ENCODE assay signal across 5 cellular contexts in genomic region chr11:44660535-44660934, GRCh38.
DNase-seq lines count a peak whose midpoint lies in the region; ATAC-seq, FAIRE-seq and TF ChIP-seq lines count a peak whose summit lies in the region.
"Not testable (repeated sequence)": the region's sequence is repeated elsewhere in the genome, so short reads cannot be mapped to it uniquely, and the experiment has no call there.

No MANE protein-coding gene starts in this region.

- not testable (repeated sequence) for H3K27ac Mint-ChIP-seq in T-helper 17 cell
- H3K27ac Mint-ChIP-seq in activated T-helper 17 cell treated with anti-CD3 and anti-CD28 coated beads, Interleukin-2, amount 50 U/mL, for 72 hours = peak overlapping the region; percentile 39
- peak overlapping the region; percentile 46 for H3K27ac Mint-ChIP-seq in stimulated activated effector memory CD8-positive, alpha-beta T cell treated with anti-CD3 and anti-CD28 coated beads, Interleukin-12 subunit alpha, Interleukin-12 subunit beta, amount 100 ng/mL, for 72 hours

- H3K9ac ChIP-seq in K562 (ENCODE audit: insufficient read depth in 1 of 2, low read depth in 2 of 2, low read length in 2 of 2) = not testable (repeated sequence)

- H3K36me3 Mint-ChIP-seq in T-helper 17 cell (ENCODE audit: low read depth); activated T-helper 17 cell treated with anti-CD3 and anti-CD28 coated beads, Interleukin-2, amount 50 U/mL, for 72 hours (ENCODE audit: low read depth); stimulated activated effector memory CD8-positive, alpha-beta T cell treated with anti-CD3 and anti-CD28 coated beads, Interleukin-12 subunit alpha, Interleukin-12 subunit beta, amount 100 ng/mL, for 72 hours: not testable (repeated sequence)

- POLR2A ChIA-PET in K562 (lab: Yijun Ruan, JAX) = interaction anchor here (0.6 kb wide), 1 partner anchor 407 kb away, joined by 4 read pairs; no protein-coding TSS in a partner anchor

- BruUV-seq in K562 (replicated peaks; lab: Mats Ljungman, UMichigan) = not testable (repeated sequence)

- not testable (repeated sequence) for ATAC-seq in T-helper 17 cell; activated T-helper 17 cell treated with anti-CD3 and anti-CD28 coated beads, Interleukin-2, amount 50 U/mL, for 72 hours (replicated peaks); K562; stimulated activated effector memory CD8-positive, alpha-beta T cell treated with anti-CD3 and anti-CD28 coated beads, Interleukin-12 subunit alpha, Interleukin-12 subunit beta, amount 100 ng/mL, for 72 hours

- TF ChIP-seq POLR2A in K562 (conservative IDR thresholded peaks at IDR 0.05) = not testable (repeated sequence)

- TF ChIP-seq EP300 in K562 (IDR thresholded peaks at IDR 0.05; ENCODE audit: low read length) = not testable (repeated sequence)

- not testable (repeated sequence) for H3K4me1 ChIP-seq in K562 (replicated peaks in 1 of 2; ENCODE audit: control insufficient read depth in 2 of 2, insufficient read depth in 2 of 2, low read length in 2 of 2)
- peaks cover 0 to 38% of the 10 kb centered on the region in 2 donors for H3K4me1 ChIP-seq in right atrium auricular region

- CTCF ChIA-PET in K562 (lab: Yijun Ruan, JAX; ENCODE audit: low intra/inter-chr PET ratio) = not testable (repeated sequence)

- TF ChIP-seq RAD21 in K562 (CRISPR knock-in tag; conservative IDR thresholded peaks at IDR 0.05 in 1 of 2, IDR thresholded peaks at IDR 0.05 in 1 of 2) = not testable (repeated sequence)

- DNase-seq in T-helper 17 cell; K562 (ENCODE audit: extremely low read depth in 1 of 4, low spot score in 3 of 4); right atrium auricular region (ENCODE audit: low spot score); stimulated activated effector memory CD8-positive, alpha-beta T cell treated with anti-CD3 and anti-CD28 coated beads, Interleukin-12 subunit alpha, Interleukin-12 subunit beta, amount 100 ng/mL, for 72 hours (ENCODE audit: low spot score in 2 of 2): not testable (repeated sequence)

- H3K36me3 ChIP-seq in K562 (ENCODE audit: control insufficient read depth, insufficient read depth, low read length); right atrium auricular region: not testable (repeated sequence)

- H3K27me3 ChIP-seq in K562 (ENCODE audit: control insufficient read depth in 2 of 2, insufficient read depth in 2 of 2, low read length in 2 of 2) = peaks cover 0 to 16% of the 10 kb centered on the region in 2 experiments; a peak in 2 of 5 replicates
- not testable (repeated sequence) for H3K27me3 ChIP-seq in right atrium auricular region

- peaks cover 26% of the 10 kb centered on the region for H3K4me1 Mint-ChIP-seq in T-helper 17 cell
- H3K4me1 Mint-ChIP-seq in activated T-helper 17 cell treated with anti-CD3 and anti-CD28 coated beads, Interleukin-2, amount 50 U/mL, for 72 hours = peaks cover 21% of the 10 kb centered on the region
- H3K4me1 Mint-ChIP-seq in stimulated activated effector memory CD8-positive, alpha-beta T cell treated with anti-CD3 and anti-CD28 coated beads, Interleukin-12 subunit alpha, Interleukin-12 subunit beta, amount 100 ng/mL, for 72 hours = peaks cover 17% of the 10 kb centered on the region

- H3K27me3 Mint-ChIP-seq in T-helper 17 cell; activated T-helper 17 cell treated with anti-CD3 and anti-CD28 coated beads, Interleukin-2, amount 50 U/mL, for 72 hours: not testable (repeated sequence)

- H3K79me2 ChIP-seq in K562 (ENCODE audit: control insufficient read depth, insufficient read depth, low read length) = not testable (repeated sequence)

- intact Hi-C loops in K562 (cut with micrococcal nuclease) = not testable (repeated sequence)

- not testable (repeated sequence) for H3K9me1 ChIP-seq in K562 (ENCODE audit: control insufficient read depth, insufficient read depth, low read length)

- 2% methylated on average over 3 of the region's 3 CpGs for WGBS in K562 (ENCODE audit: insufficient coverage, low coverage, missing lambda C conversion rate)

- in situ Hi-C loops in K562 (cut with MboI) = not testable (repeated sequence)

- not testable (repeated sequence) for H3K4me3 ChIP-seq in K562, right atrium auricular region

- H3K4me3 Mint-ChIP-seq in T-helper 17 cell = peak overlapping the region; percentile 1
- H3K4me3 Mint-ChIP-seq in activated T-helper 17 cell treated with anti-CD3 and anti-CD28 coated beads, Interleukin-2, amount 50 U/mL, for 72 hours; stimulated activated effector memory CD8-positive, alpha-beta T cell treated with anti-CD3 and anti-CD28 coated beads, Interleukin-12 subunit alpha, Interleukin-12 subunit beta, amount 100 ng/mL, for 72 hours: not testable (repeated sequence)

- H3K9me3 ChIP-seq in T-helper 17 cell (ENCODE audit: control insufficient read depth, low read length, poor library complexity, severe bottlenecking); K562 (replicated peaks; ENCODE audit: control insufficient read depth, insufficient read depth, low read depth, low read length); right atrium auricular region: not testable (repeated sequence)

- not testable (repeated sequence) for H4K20me1 ChIP-seq in K562 (replicated peaks; ENCODE audit: control insufficient read depth, insufficient read depth, low read length)

- not testable (repeated sequence) for FAIRE-seq in K562 (lab: Jason Lieb, UNC)

- TF ChIP-seq CTCF in K562 (IDR thresholded peaks at IDR 0.05 in 2 of 3, conservative IDR thresholded peaks at IDR 0.05 in 1 of 3; ENCODE audit: insufficient read depth in 2 of 3, low read depth in 1 of 3, low read length in 3 of 3); right atrium auricular region (IDR thresholded peaks at IDR 0.05): not testable (repeated sequence)

- H2AFZ ChIP-seq in K562 (ENCODE audit: low read depth, low read length) = not testable (repeated sequence)

- H3K27ac ChIP-seq in K562 (ENCODE audit: extremely low read depth, low read depth, low read length) = not testable (repeated sequence)
- H3K27ac ChIP-seq in right atrium auricular region = peak overlapping the region; percentile 56 to 85

- H3K9me3 Mint-ChIP-seq in activated T-helper 17 cell treated with anti-CD3 and anti-CD28 coated beads, Interleukin-2, amount 50 U/mL, for 72 hours; stimulated activated effector memory CD8-positive, alpha-beta T cell treated with anti-CD3 and anti-CD28 coated beads, Interleukin-12 subunit alpha, Interleukin-12 subunit beta, amount 100 ng/mL, for 72 hours: not testable (repeated sequence)

- not testable (repeated sequence) for H3K4me2 ChIP-seq in K562 (ENCODE audit: insufficient read depth, low read length)

TF ChIP-seq in K562, 482 proteins besides CTCF, POLR2A, EP300 and RAD21:
- peak; percentile 93 for TF ChIP-seq ZNF431 (CRISPR knock-in tag; IDR thresholded peaks at IDR 0.05)
